ENCODE assay signal across 14 cellular contexts in genomic region chr11:10373340-10373739, GRCh38.
DNase-seq lines count a peak whose midpoint lies in the region; ATAC-seq, FAIRE-seq and TF ChIP-seq lines count a peak whose summit lies in the region.
"Had no signal": no experiment of that assay in that cellular context is flagged by ENCODE, and none has a peak within 500 bp of the region (broad histone marks: within the 10 kb centered on the region; RNA-seq: fewer than 3 reads in every experiment).

No MANE protein-coding gene starts in this region.

- peak; percentile 93 for DNase-seq in DMS79 treated with DMSO at 0.1 percent for 48 hours (lab: John Stamatoyannopoulos, UW)
- DNase-seq in NCI-H1092 (lab: John Stamatoyannopoulos, UW): peak; percentile 46
- DNase-seq in adipocyte (ENCODE audit: low read depth): no peak
- DNase-seq in left lung: peak in 1 of 2 donors; percentile 47
- no peak for DNase-seq in cerebellar cortex (ENCODE audit: low spot score)
- DNase-seq in HTR-8/SVneo (ENCODE audit: insufficient read length, low spot score): no peak
- DNase-seq in NAMALWA (ENCODE audit: low spot score): no peak
- DNase-seq in stomach: no peak
- DNase-seq: activated CD8-positive, alpha-beta T cell treated with anti-CD3 and anti-CD28 coated beads for 36 hours; effector CD4-positive, alpha-beta T cell; MG63; tibial artery had no signal

- H3K9me3 ChIP-seq in adipocyte (ENCODE audit: control insufficient read depth, low read length): no peaks in the 10 kb centered on the region
- H3K9me3 ChIP-seq in left lung: no peaks in the 10 kb centered on the region
- H3K9me3 ChIP-seq in stomach: no peaks in the 10 kb centered on the region
- H3K9me3 ChIP-seq: gastroesophageal sphincter, MG63, tibial artery had no signal

- 20 to 41% (median 37%) methylated on average over 3 of the region's 3 CpGs for WGBS in stomach, 5 donors

- no peak for FAIRE-seq in HTR-8/SVneo (lab: Jason Lieb, UNC)
- FAIRE-seq: GM12878 had no signal

- H3K4me3 ChIP-seq in adipocyte (ENCODE audit: low read length) (no peak overlapping the region), left lung (no peak overlapping the region), stomach (no peak overlapping the region)
- H3K4me3 ChIP-seq: gastroesophageal sphincter, GM12878, MG63, tibial artery had no signal

- no peak for TF ChIP-seq EP300 in stomach (IDR thresholded peaks at IDR 0.05)

- H3K27me3 ChIP-seq in adipocyte (replicated peaks; ENCODE audit: control insufficient read depth, insufficient read depth, low read length): no peaks in the 10 kb centered on the region
- no peaks in the 10 kb centered on the region for H3K27me3 ChIP-seq in left lung
- no peaks in the 10 kb centered on the region for H3K27me3 ChIP-seq in stomach
- H3K27me3 ChIP-seq: gastroesophageal sphincter, MG63, tibial artery had no signal

- no peak for TF ChIP-seq CTCF in left lung (IDR thresholded peaks at IDR 0.05)
- no peak for TF ChIP-seq CTCF in stomach (IDR thresholded peaks at IDR 0.05)

- peak; percentile 75 for ATAC-seq in left lung
- ATAC-seq: gastroesophageal sphincter, GM12878 had no signal

- peak overlapping the region; percentile 83 for H3K9ac ChIP-seq in adipocyte (ENCODE audit: low read length)

- H3K27ac ChIP-seq in left lung (no peak overlapping the region), stomach (no peak overlapping the region)
- H3K27ac ChIP-seq: gastroesophageal sphincter, tibial artery had no signal

- intact Hi-C loops in left lung (cut with DNase I): no loop called here
- intact Hi-C loops in stomach (cut with DNase I; ENCODE audit: low total_unique reads): no loop called here

- H3K36me3 ChIP-seq in adipocyte (ENCODE audit: control insufficient read depth, insufficient read depth, low read length, severe bottlenecking) (no peaks in the 10 kb centered on the region), left lung (no peaks in the 10 kb centered on the region), stomach (no peaks in the 10 kb centered on the region)
- H3K36me3 ChIP-seq: gastroesophageal sphincter, MG63, tibial artery had no signal

- no peak for TF ChIP-seq POLR2A in stomach (IDR thresholded peaks at IDR 0.05)

- H3K4me1 ChIP-seq in adipocyte (ENCODE audit: control insufficient read depth, insufficient read depth, low read length) (peaks cover 82% of the 10 kb centered on the region), left lung (peaks cover 0 to 9% of the 10 kb centered on the region in 2 donors), stomach (peaks cover 0 to 36% (median 13%) of the 10 kb centered on the region in 4 donors)

Comparison
In these comparisons a context has a peak if more than half of its experiments do, and no peak if none do; other contexts are left out.
1. DNase-seq: peak in DMS79 treated with DMSO at 0.1 percent for 48 hours (single experiment) and NCI-H1092 (single experiment); none in adipocyte (single experiment), cerebellar cortex (single experiment), HTR-8/SVneo (single experiment), NAMALWA (single experiment) and stomach (single experiment).